Comparison of ENCODE assay signal across 1 cellular context in the genomic region with DNA sequence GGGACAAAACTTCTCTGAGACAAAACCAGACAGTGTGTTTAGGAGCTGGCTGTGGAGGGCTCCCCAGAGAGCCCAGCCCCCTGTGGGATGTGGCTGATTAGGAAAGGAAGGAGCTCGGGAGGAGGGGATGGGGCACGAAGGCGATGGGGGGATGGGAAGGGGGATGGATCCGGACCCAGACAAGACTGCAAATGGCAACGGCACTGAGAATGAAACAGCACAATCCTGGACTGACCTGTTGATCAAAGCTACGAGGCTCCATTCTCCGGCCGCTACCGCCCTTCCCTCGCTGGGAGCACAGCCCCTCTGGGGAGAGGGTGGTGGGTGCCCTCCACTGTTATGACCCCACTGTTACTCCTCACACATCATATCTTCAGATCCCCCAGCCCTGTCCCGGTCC.
TF ChIP-seq lines count a peak whose summit lies in the region.

No MANE protein-coding gene starts in this region.

TF ChIP-seq in H1, 55 proteins besides CTCF, POLR2A, EP300 and RAD21 (continued from another document):
- TF ChIP-seq YY1 (IDR thresholded peaks at IDR 0.05; ENCODE audit: low read depth, low read length): no peak
TF ChIP-seq in H1: peak in this region for 1.
